ENCODE assay signal across 9 cellular contexts in the genomic region with DNA sequence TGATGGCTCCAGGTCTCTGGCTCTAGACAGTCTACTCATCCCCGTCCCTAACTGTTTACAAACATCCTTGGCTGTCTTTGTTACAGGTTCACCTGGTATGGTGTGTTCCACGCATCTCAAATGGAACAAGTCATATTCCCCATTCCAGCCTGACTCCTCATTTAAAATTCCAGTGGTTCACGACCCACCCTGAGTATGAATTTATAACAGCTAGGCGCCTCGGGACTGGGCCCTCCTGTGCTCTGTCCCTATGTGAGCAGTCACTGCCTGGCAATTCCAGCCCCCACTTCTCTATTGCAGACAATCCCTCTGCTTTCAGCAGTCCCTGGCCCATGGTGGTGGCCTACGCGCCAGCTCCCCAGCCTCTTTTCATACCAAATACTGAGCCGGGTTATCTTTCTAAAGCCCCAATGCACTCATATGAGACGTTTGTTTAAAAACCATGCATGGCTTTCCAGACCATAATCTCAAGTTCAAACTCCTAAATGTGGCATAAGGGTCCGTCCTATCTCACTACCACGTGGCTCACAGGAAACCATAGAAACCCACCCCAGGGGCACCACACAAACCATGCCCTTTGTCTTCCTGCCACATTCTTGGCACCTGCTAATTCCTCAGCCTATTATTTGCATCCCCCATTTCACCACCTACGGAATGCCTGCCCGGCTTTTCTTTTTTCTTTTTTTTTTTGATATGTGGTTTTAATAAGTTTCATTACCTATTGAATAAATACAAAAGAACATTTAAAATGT. TPM values are rescaled to one million over a fixed set of nuclear protein-coding genes. Genes with fewer than 3 reads are reported as not detected.
DNase-seq lines count a peak whose midpoint lies in the region; ATAC-seq and TF ChIP-seq lines count a peak whose summit lies in the region.
"Had no signal": no experiment of that assay in that cellular context is flagged by ENCODE, and none has a peak within 500 bp of the region (broad histone marks: within the 10 kb centered on the region; RNA-seq: fewer than 3 reads in every experiment).

No MANE protein-coding gene starts in this region.

- H3K27me3 ChIP-seq in SJSA1 (replicated peaks) = no peaks in the 10 kb centered on the region
- no peaks in the 10 kb centered on the region for H3K27me3 ChIP-seq in rectal smooth muscle tissue (ENCODE audit: control insufficient read depth, insufficient read depth, low read length)

- H3K4me1 ChIP-seq in SJSA1 (replicated peaks) (peaks cover 26% of the 10 kb centered on the region), rectal smooth muscle tissue (ENCODE audit: control insufficient read depth, insufficient read depth, low read length) (no peaks in the 10 kb centered on the region)

- H3K27ac ChIP-seq in SJSA1 (peak overlapping the region; percentile 100), rectal smooth muscle tissue (ENCODE audit: low read depth, low read length) (peak overlapping the region; percentile 92)

- no peak for ATAC-seq in GM19452 (IDR thresholded peaks at IDR 0.05; ENCODE audit: unreplicated experiment)

- no peaks in the 10 kb centered on the region for H3K9me3 ChIP-seq in SJSA1 (replicated peaks)

- no peak for TF ChIP-seq CTCF in fibroblast of mammary gland (conservative IDR thresholded peaks at IDR 0.05; ENCODE audit: control insufficient read depth, insufficient read depth, low read depth, low read length)

- H3K9ac ChIP-seq in rectal smooth muscle tissue (ENCODE audit: low read length) = no peak overlapping the region

- DNase-seq in SJSA1 (ENCODE audit: low read depth in 1 of 2, low spot score in 2 of 2) = no peak
- no peak for DNase-seq in fibroblast of mammary gland (ENCODE audit: low read depth)
- DNase-seq in NCI-H128 (lab: John Stamatoyannopoulos, UW; ENCODE audit: unreplicated experiment) = no peak
- no peak for DNase-seq in SHP77 treated with DMSO at 0.1 percent for 48 hours (lab: John Stamatoyannopoulos, UW)
- DNase-seq in germinal center (ENCODE audit: low spot score) = no peak

- peak overlapping the region; percentile 81 for H3K4me3 ChIP-seq in SJSA1
- peak overlapping the region; percentile 81 for H3K4me3 ChIP-seq in fibroblast of mammary gland (ENCODE audit: control insufficient read depth, low read depth, low read length)
- H3K4me3 ChIP-seq in rectal smooth muscle tissue (ENCODE audit: low read length) = peak overlapping the region; percentile 87

- peak; percentile 24 for TF ChIP-seq POLR2A in GM19099 (IDR thresholded peaks at IDR 0.05; ENCODE audit: extremely low read depth, insufficient read length, low read depth)

- H3K36me3 ChIP-seq in SJSA1 = peaks cover 14% of the 10 kb centered on the region
- no peaks in the 10 kb centered on the region for H3K36me3 ChIP-seq in rectal smooth muscle tissue (ENCODE audit: control insufficient read depth, insufficient read depth, low read length)
- H3K36me3 ChIP-seq: cardiac muscle cell had no signal

RNA-seq across cellular contexts. Expression of gene SERPINB8, which starts 1.6 kb away (rescaled TPM):
- total RNA-seq in SJSA1 (2014; rRNA removed; shearing (Covaris generic)) = 27.2 and 28.6 TPM in 2 replicates

RNA-seq across cellular contexts. Expression of gene HMSD, which starts 22.4 kb away (rescaled TPM):
- total RNA-seq in SJSA1 (2014; rRNA removed; shearing (Covaris generic)) = 0.53 and 1.00 TPM in 2 replicates
- total RNA-seq: cardiac muscle cell had no signal
